In the genomic region with DNA sequence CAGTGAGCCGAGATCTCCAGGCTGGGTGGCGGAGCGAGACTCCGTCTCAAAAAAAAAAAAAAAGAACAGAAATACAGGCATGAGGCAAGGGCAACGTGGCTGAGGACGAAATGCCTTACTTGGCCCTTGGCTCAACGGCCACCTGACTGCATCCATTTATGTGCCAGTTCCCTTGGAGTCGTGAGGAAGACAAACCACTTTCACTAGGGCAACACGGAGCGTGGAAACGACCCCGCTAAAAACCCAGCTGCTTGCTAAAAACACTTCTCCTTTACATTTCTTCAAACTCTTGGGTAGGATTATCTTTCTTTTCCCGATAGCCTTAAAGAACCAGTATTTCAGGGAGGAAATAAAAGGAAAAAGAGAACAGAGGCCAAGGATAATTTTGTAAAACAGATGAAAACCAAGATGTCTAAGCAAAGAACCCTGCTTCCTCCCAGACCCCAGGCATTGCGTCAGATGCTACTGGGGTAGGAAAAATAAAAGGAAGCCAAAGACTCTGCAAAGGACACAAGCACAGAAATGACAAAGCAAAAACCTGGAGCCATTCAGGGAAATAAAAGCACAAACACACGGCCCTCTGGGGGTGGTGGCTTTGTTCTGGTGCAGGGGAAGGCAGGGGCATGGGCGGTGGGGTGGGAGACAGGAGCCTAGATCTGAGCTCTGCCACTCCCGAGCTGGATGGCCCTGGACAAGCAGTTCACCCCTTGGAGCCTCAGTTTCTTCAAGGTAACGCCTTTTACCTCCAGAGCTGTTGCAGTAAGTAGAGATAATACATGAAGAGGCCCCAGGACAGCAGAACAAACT, we compare ENCODE assay signal across 15 cellular contexts. TPM values are rescaled to one million over a fixed set of nuclear protein-coding genes. Genes with fewer than 3 reads are reported as not detected.
DNase-seq lines count a peak whose midpoint lies in the region; ATAC-seq and TF ChIP-seq lines count a peak whose summit lies in the region.
"Had no signal": no experiment of that assay in that cellular context is flagged by ENCODE, and none has a peak within 500 bp of the region (broad histone marks: within the 10 kb centered on the region; RNA-seq: fewer than 3 reads in every experiment).

No MANE protein-coding gene starts in this region.

- H4K20me1 ChIP-seq in GM23338 (replicated peaks; ENCODE audit: insufficient read depth) = no peaks in the 10 kb centered on the region

- H3K9me2 ChIP-seq in GM23338 (ENCODE audit: insufficient read depth) = no peaks in the 10 kb centered on the region

- H2AFZ ChIP-seq in GM23338 = no peak overlapping the region

- H3K4me3 Mint-ChIP-seq in GM23338 = no peak overlapping the region
- H3K4me3 Mint-ChIP-seq in osteocyte (ENCODE audit: unreplicated experiment) = no peak overlapping the region
- H3K4me3 Mint-ChIP-seq: activated naive CD4-positive, alpha-beta T cell treated with anti-CD3 and anti-CD28 coated beads, Interleukin-2, amount 50 U/mL, for 24 hours; T-helper 2 cell treated with Interferon-gamma antibody and Interleukin-4, amounts not matched to agents 5 μg/mL and 100 μg/mL, for 36 hours had no signal

- H3K4me3 ChIP-seq in GM23338 (no peak overlapping the region), dorsolateral prefrontal cortex (peak overlapping the region in 6 of 59 donors; percentile 1 to 22 (median 8))
- H3K4me3 ChIP-seq: HAP-1 had no signal

- peak overlapping the region; percentile 84 for H3K27ac Mint-ChIP-seq in GM23338
- H3K27ac Mint-ChIP-seq in osteocyte (ENCODE audit: unreplicated experiment) = peak overlapping the region; percentile 35
- H3K27ac Mint-ChIP-seq: activated naive CD4-positive, alpha-beta T cell treated with anti-CD3 and anti-CD28 coated beads, Interleukin-2, amount 50 U/mL, for 24 hours; T-helper 2 cell treated with Interferon-gamma antibody and Interleukin-4, amounts not matched to agents 5 μg/mL and 100 μg/mL, for 36 hours had no signal

- H3K4me2 ChIP-seq in GM23338 = no peak overlapping the region

- intact Hi-C loops in dorsolateral prefrontal cortex (cut with DNase I) = loop anchor here (2.0 to 5.0 kb wide), 2 partner anchors 36 to 38 kb away; partner anchors contain the start of gene PC (in 2 of the 2)

- TF ChIP-seq CTCF in GM23338 (conservative IDR thresholded peaks at IDR 0.05; ENCODE audit: low read depth in 2 of 2) = no peak
- no peak for TF ChIP-seq CTCF in dorsolateral prefrontal cortex (IDR thresholded peaks at IDR 0.05 in 54 of 56, conservative IDR thresholded peaks at IDR 0.05 in 2 of 56; ENCODE audit: low read depth in 1 of 56, partially characterized antibody in 56 of 56)
- TF ChIP-seq CTCF in osteocyte (IDR thresholded peaks at IDR 0.05) = no peak

- H3K79me2 ChIP-seq in GM23338 (replicated peaks; ENCODE audit: insufficient read depth) = no peaks in the 10 kb centered on the region

- H3K36me3 Mint-ChIP-seq in GM23338 (ENCODE audit: low read depth) (peaks cover 14% of the 10 kb centered on the region; the same call in 2 of the 3 replicates), osteocyte (ENCODE audit: unreplicated experiment) (peaks cover 5% of the 10 kb centered on the region)

- peaks cover 42% of the 10 kb centered on the region for H3K4me1 Mint-ChIP-seq in GM23338
- peaks cover 20% of the 10 kb centered on the region for H3K4me1 Mint-ChIP-seq in osteocyte (ENCODE audit: unreplicated experiment)
- H3K4me1 Mint-ChIP-seq: activated naive CD4-positive, alpha-beta T cell treated with anti-CD3 and anti-CD28 coated beads, Interleukin-2, amount 50 U/mL, for 24 hours had no signal

- no peak for DNase-seq in GM23338 (ENCODE audit: low spot score)
- peak; percentile 71 for DNase-seq in NOMO-1 treated with DMSO at 0.1 percent for 48 hours (lab: John Stamatoyannopoulos, UW; ENCODE audit: unreplicated experiment)
- DNase-seq in dorsolateral prefrontal cortex = no peak
- DNase-seq in osteocyte (ENCODE audit: extremely low spot score, unreplicated experiment) = no peak
- DNase-seq in SHP77 (lab: John Stamatoyannopoulos, UW) = no peak
- DNase-seq in 8988T = no peak
- DNase-seq: activated CD4-positive, alpha-beta T cell treated with anti-CD3 and anti-CD28 coated beads, Interleukin-2, amount 50 U/mL, for 1 hour; effector CD4-positive, alpha-beta T cell had no signal

- H3K9me3 Mint-ChIP-seq in GM23338 = peaks cover 15% of the 10 kb centered on the region
- H3K9me3 Mint-ChIP-seq in osteocyte (ENCODE audit: unreplicated experiment) = no peaks in the 10 kb centered on the region
- H3K9me3 Mint-ChIP-seq: T-helper 2 cell treated with Interferon-gamma antibody and Interleukin-4, amounts not matched to agents 5 μg/mL and 100 μg/mL, for 36 hours had no signal

- ATAC-seq in GM23338 (peak; percentile 56), GM21360 (IDR thresholded peaks at IDR 0.05; ENCODE audit: unreplicated experiment) (no peak)

- H3K27me3 Mint-ChIP-seq in GM23338 (ENCODE audit: insufficient read depth, low read depth, poor library complexity) (peaks cover 6% of the 10 kb centered on the region), osteocyte (ENCODE audit: unreplicated experiment) (no peaks in the 10 kb centered on the region)
- H3K27me3 Mint-ChIP-seq: activated naive CD4-positive, alpha-beta T cell treated with anti-CD3 and anti-CD28 coated beads, Interleukin-2, amount 50 U/mL, for 24 hours had no signal

- H3K27me3 ChIP-seq in GM23338 (ENCODE audit: insufficient read depth) (no peaks in the 10 kb centered on the region), dorsolateral prefrontal cortex (no peaks in the 10 kb centered on the region)

- H3F3A ChIP-seq in GM23338 (replicated peaks; ENCODE audit: low read depth) = no peaks in the 10 kb centered on the region

- no peaks in the 10 kb centered on the region; the same call in 1 of the 2 replicates for H3K36me3 ChIP-seq in GM23338 (ENCODE audit: insufficient read depth)
- H3K36me3 ChIP-seq: HAP-1 had no signal

- 0 out of 2 replicates have a peak, but pooled peaks cover 3% of the 10 kb centered on the region for H3K4me1 ChIP-seq in GM23338 (ENCODE audit: insufficient read depth)

- H3K27ac ChIP-seq in GM23338 (ENCODE audit: low read depth) (no peak overlapping the region), dorsolateral prefrontal cortex (peak overlapping the region in 43 of 59 donors; percentile 5 to 78 (median 48))

TF ChIP-seq in GM23338, 12 proteins besides CTCF, POLR2A, EP300 and RAD21 (continues in another document):
- TF ChIP-seq POLR2AphosphoS5 (IDR thresholded peaks at IDR 0.05; ENCODE audit: low read depth) (no peak), STAT1 (IDR thresholded peaks at IDR 0.05; ENCODE audit: unreplicated experiment) (no peak), NANOG (IDR thresholded peaks at IDR 0.05; ENCODE audit: borderline replicate concordance) (no peak), CREB1 (CRISPR knock-in tag; IDR thresholded peaks at IDR 0.05; ENCODE audit: low read depth) (no peak), ETS1 (IDR thresholded peaks at IDR 0.05) (no peak)

RNA-seq across cellular contexts. Expression of gene PC, which starts 37.0 kb away (rescaled TPM):
- total RNA-seq in GM23338 (2014; rRNA removed; shearing (Covaris generic)) = 21.7 and 24.9 TPM in 2 replicates
- 18.3 and 18.9 TPM in 2 replicates for polyA plus RNA-seq in GM23338 (2016; fragmentation: Nextera tagmentation; extraction: Ambion mirVana)
- total RNA-seq in dorsolateral prefrontal cortex (100 to 1,000 TPM in 110 of 120 experiments, 10 to 100 TPM in 10; 86.1 to 199 (median 121) TPM), osteocyte (41.7 and 49.1 TPM in 2 replicates)

RNA-seq across cellular contexts. Expression of gene C11orf86, which starts 53.9 kb away (rescaled TPM):
- total RNA-seq in GM23338 (2014; rRNA removed; shearing (Covaris generic)) = 0.21 TPM in 1 of 2 replicates, not detected in the other
- 0.73 and 0.74 TPM in 2 replicates for polyA plus RNA-seq in GM23338 (2016; fragmentation: Nextera tagmentation; extraction: Ambion mirVana)
- total RNA-seq in dorsolateral prefrontal cortex = not detected
- not detected in 2 replicates for total RNA-seq in osteocyte
- total RNA-seq: M059J, mucosa of gallbladder, osteoblast had no signal
